In the genomic region with DNA sequence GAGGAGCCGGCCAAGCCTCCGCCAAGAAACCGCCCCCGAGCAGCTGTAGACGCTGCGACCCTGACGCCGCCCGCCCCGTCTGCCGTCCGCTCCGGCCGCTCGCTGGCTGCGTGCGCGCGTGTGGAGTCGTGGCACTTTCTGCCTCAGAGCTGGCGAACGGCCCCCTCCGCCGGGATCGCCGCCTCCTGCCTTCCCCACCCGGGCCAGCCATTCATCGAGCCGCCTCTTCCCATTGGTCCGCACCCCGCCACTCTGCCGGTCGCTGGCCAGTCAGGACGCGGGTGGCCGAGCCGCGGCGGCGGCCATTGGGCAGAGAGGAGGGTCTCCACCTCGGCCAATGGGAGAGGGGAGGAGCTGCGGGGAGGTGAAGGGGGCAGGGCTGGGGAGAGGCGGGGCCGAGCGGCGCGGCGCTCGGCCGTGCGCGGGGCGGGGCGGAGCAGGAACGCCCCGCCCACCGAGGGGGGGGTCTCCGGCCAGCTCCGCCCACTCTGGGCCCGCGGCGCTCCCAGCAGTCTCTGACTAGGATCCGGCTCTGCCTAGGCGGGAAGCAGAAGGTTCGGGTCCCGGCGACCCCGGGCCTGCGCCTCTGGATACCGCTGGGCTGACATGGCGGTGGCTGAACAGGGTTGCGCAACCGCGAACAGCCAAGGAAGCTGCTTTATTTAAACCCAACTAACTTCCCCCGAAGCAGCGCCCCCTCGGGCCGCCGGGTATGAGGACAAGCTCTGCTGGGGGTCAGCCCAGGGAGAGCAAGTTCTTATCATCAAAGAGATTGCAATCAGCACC, we compare ENCODE assay signal across 8 cellular contexts. TPM values are rescaled to one million over a fixed set of nuclear protein-coding genes. Genes with fewer than 3 reads are reported as not detected.
DNase-seq lines count a peak whose midpoint lies in the region; ATAC-seq and TF ChIP-seq lines count a peak whose summit lies in the region.

A gene with protein sequence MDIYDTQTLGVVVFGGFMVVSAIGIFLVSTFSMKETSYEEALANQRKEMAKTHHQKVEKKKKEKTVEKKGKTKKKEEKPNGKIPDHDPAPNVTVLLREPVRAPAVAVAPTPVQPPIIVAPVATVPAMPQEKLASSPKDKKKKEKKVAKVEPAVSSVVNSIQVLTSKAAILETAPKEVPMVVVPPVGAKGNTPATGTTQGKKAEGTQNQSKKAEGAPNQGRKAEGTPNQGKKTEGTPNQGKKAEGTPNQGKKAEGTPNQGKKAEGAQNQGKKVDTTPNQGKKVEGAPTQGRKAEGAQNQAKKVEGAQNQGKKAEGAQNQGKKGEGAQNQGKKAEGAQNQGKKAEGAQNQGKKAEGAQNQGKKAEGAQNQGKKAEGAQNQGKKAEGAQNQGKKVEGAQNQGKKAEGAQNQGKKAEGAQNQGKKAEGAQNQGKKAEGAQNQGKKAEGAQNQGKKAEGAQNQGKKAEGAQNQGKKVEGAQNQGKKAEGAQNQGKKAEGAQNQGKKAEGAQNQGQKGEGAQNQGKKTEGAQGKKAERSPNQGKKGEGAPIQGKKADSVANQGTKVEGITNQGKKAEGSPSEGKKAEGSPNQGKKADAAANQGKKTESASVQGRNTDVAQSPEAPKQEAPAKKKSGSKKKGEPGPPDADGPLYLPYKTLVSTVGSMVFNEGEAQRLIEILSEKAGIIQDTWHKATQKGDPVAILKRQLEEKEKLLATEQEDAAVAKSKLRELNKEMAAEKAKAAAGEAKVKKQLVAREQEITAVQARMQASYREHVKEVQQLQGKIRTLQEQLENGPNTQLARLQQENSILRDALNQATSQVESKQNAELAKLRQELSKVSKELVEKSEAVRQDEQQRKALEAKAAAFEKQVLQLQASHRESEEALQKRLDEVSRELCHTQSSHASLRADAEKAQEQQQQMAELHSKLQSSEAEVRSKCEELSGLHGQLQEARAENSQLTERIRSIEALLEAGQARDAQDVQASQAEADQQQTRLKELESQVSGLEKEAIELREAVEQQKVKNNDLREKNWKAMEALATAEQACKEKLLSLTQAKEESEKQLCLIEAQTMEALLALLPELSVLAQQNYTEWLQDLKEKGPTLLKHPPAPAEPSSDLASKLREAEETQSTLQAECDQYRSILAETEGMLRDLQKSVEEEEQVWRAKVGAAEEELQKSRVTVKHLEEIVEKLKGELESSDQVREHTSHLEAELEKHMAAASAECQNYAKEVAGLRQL (N-terminal part only) (minus strand): TSS at position 140 of the 786 bp plus-strand sequence. CDS start 21,735 bp downstream, outside the sequence.

- H3K27me3 ChIP-seq in thoracic aorta (replicated peaks; ENCODE audit: insufficient read depth) = no peaks in the 10 kb centered on the region

- H3K27ac Mint-ChIP-seq in activated naive CD4-positive, alpha-beta T cell treated with anti-CD3 and anti-CD28 coated beads, Interleukin-2, amount 50 U/mL, for 72 hours = peak within 1 kb of the TSS; percentile 50 to 83

- H3K36me3 ChIP-seq in thoracic aorta = no peaks in the 10 kb centered on the region

- peak; percentile 87 for ATAC-seq in HG02610 (IDR thresholded peaks at IDR 0.05; ENCODE audit: unreplicated experiment)
- peak; percentile 99 for ATAC-seq in SK-N-SH treated with all-trans-retinoic acid at 6 μM for 48 hours
- ATAC-seq in activated naive CD4-positive, alpha-beta T cell treated with anti-CD3 and anti-CD28 coated beads, Interleukin-2, amount 50 U/mL, for 72 hours = peak; percentile 93
- ATAC-seq in omental fat pad (ENCODE audit: low FRiP score) = peak; percentile 96
- ATAC-seq in thoracic aorta (ENCODE audit: insufficient number of reproducible peaks, low FRiP score, low read depth) = peak; percentile 76

- peak; percentile 79 for TF ChIP-seq POLR2A in GM10847 (IDR thresholded peaks at IDR 0.05; ENCODE audit: extremely low read depth, insufficient read length)

- H3K4me1 ChIP-seq in thoracic aorta (ENCODE audit: control insufficient read depth in 1 of 2, low read depth in 2 of 2) = peaks cover 3 to 24% of the 10 kb centered on the region in 2 donors

- H3K9me3 Mint-ChIP-seq in activated naive CD4-positive, alpha-beta T cell treated with anti-CD3 and anti-CD28 coated beads, Interleukin-2, amount 50 U/mL, for 72 hours = no peaks in the 10 kb centered on the region

- no peaks in the 10 kb centered on the region for H3K9me3 ChIP-seq in thoracic aorta

- DNase-seq in NCI-H1092 (lab: John Stamatoyannopoulos, UW) (peak; percentile 96), glomerular endothelial cell (ENCODE audit: extremely low read depth, low read depth, low spot score) (peak; percentile 56), omental fat pad (ENCODE audit: low spot score) (peak; percentile 84), thoracic aorta (ENCODE audit: low spot score) (peak; percentile 94)
- peak; percentile 96 to 99 for DNase-seq in activated naive CD4-positive, alpha-beta T cell treated with anti-CD3 and anti-CD28 coated beads, Interleukin-2, amount 50 U/mL, for 72 hours (ENCODE audit: low spot score in 2 of 2)

- H3K27ac ChIP-seq in thoracic aorta = peak within 1 kb of the TSS; percentile 91 to 96

- TF ChIP-seq CTCF in omental fat pad (IDR thresholded peaks at IDR 0.05) (no peak), thoracic aorta (IDR thresholded peaks at IDR 0.05) (peak; percentile 70)

- peak within 1 kb of the TSS; percentile 77 for H3K4me3 ChIP-seq in thoracic aorta

- H3K36me3 Mint-ChIP-seq in activated naive CD4-positive, alpha-beta T cell treated with anti-CD3 and anti-CD28 coated beads, Interleukin-2, amount 50 U/mL, for 72 hours = peaks cover 6% of the 10 kb centered on the region in 2 donors

TF ChIP-seq in SK-N-SH treated with all-trans-retinoic acid at 6 μM for 48 hours, 23 proteins besides CTCF, POLR2A, EP300 and RAD21:
- TF ChIP-seq, protein P1, sequence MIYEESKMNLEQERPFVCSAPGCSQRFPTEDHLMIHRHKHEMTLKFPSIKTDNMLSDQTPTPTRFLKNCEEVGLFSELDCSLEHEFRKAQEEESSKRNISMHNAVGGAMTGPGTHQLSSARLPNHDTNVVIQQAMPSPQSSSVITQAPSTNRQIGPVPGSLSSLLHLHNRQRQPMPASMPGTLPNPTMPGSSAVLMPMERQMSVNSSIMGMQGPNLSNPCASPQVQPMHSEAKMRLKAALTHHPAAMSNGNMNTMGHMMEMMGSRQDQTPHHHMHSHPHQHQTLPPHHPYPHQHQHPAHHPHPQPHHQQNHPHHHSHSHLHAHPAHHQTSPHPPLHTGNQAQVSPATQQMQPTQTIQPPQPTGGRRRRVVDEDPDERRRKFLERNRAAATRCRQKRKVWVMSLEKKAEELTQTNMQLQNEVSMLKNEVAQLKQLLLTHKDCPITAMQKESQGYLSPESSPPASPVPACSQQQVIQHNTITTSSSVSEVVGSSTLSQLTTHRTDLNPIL (CRISPR knock-in tag; IDR thresholded peaks at IDR 0.05; ENCODE audit: low read depth) = no peak
- TF ChIP-seq, protein P2, sequence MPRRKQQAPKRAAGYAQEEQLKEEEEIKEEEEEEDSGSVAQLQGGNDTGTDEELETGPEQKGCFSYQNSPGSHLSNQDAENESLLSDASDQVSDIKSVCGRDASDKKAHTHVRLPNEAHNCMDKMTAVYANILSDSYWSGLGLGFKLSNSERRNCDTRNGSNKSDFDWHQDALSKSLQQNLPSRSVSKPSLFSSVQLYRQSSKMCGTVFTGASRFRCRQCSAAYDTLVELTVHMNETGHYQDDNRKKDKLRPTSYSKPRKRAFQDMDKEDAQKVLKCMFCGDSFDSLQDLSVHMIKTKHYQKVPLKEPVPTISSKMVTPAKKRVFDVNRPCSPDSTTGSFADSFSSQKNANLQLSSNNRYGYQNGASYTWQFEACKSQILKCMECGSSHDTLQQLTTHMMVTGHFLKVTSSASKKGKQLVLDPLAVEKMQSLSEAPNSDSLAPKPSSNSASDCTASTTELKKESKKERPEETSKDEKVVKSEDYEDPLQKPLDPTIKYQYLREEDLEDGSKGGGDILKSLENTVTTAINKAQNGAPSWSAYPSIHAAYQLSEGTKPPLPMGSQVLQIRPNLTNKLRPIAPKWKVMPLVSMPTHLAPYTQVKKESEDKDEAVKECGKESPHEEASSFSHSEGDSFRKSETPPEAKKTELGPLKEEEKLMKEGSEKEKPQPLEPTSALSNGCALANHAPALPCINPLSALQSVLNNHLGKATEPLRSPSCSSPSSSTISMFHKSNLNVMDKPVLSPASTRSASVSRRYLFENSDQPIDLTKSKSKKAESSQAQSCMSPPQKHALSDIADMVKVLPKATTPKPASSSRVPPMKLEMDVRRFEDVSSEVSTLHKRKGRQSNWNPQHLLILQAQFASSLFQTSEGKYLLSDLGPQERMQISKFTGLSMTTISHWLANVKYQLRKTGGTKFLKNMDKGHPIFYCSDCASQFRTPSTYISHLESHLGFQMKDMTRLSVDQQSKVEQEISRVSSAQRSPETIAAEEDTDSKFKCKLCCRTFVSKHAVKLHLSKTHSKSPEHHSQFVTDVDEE (CRISPR knock-in tag; IDR thresholded peaks at IDR 0.05) = 0 out of 2 replicates have a peak, but pooled peaks have one; percentile 40

RNA-seq across cellular contexts. Expression of the gene that starts here (rescaled TPM):
- total RNA-seq in activated naive CD4-positive, alpha-beta T cell treated with anti-CD3 and anti-CD28 coated beads, Interleukin-2, amount 50 U/mL, for 72 hours = 10 to 100 TPM; 23.4 to 38.1 TPM
- total RNA-seq in glomerular endothelial cell (136 and 254 TPM in 2 replicates), omental fat pad (100 to 1,000 TPM in 1 of 4 donors, 10 to 100 TPM in 3; 67.9 to 142 (median 87.2) TPM), thoracic aorta (100 to 1,000 TPM; 113 to 163 TPM)

Comparison
In these comparisons a context has a peak if more than half of its experiments do, and no peak if none do; other contexts are left out.
1. Peak in every context shown above with its lines: DNase-seq, ATAC-seq, H3K4me3 ChIP-seq and H3K27ac ChIP-seq.